ENCODE assay signal across 10 cellular contexts in genomic region chr16:69848635-69849545, GRCh38.
DNase-seq lines count a peak whose midpoint lies in the region; ATAC-seq, FAIRE-seq and TF ChIP-seq lines count a peak whose summit lies in the region.
"Had no signal": no experiment of that assay in that cellular context is flagged by ENCODE, and none has a peak within 500 bp of the region (broad histone marks: within the 10 kb centered on the region; RNA-seq: fewer than 3 reads in every experiment).

No MANE protein-coding gene starts in this region.

- no peaks in the 10 kb centered on the region for H3K27me3 ChIP-seq in right lobe of liver

- 51% methylated on average over 7 of the region's 8 CpGs for WGBS in right lobe of liver (ENCODE audit: insufficient coverage, low coverage, low lambda C conversion rate, missing lambda C conversion rate)

- H3K36me3 Mint-ChIP-seq in activated CD8-positive, alpha-beta T cell treated with anti-CD3 and anti-CD28 coated beads, Interleukin-2, amount 10 ng/mL, durations not matched to agents 7 days and 5 days (ENCODE audit: low read depth): peaks cover 10% of the 10 kb centered on the region

- CTCF ChIA-PET in activated CD8-positive, alpha-beta T cell treated with anti-CD3 and anti-CD28 coated beads, Interleukin-2, amount 10 ng/mL, durations not matched to agents 7 days and 5 days (lab: Charles Lee): no interaction called here

- POLR2A ChIA-PET in activated CD8-positive, alpha-beta T cell treated with anti-CD3 and anti-CD28 coated beads, Interleukin-2, amount 10 ng/mL, durations not matched to agents 7 days and 5 days (lab: Charles Lee): interaction anchor here (0.5 kb wide), 1 partner anchor 11 kb away, joined by 3 read pairs; no protein-coding TSS in a partner anchor

- no peaks in the 10 kb centered on the region for H3K9me3 Mint-ChIP-seq in activated CD8-positive, alpha-beta T cell treated with anti-CD3 and anti-CD28 coated beads, Interleukin-2, amount 10 ng/mL, durations not matched to agents 7 days and 5 days (ENCODE audit: insufficient read depth)

- peaks cover 2% of the 10 kb centered on the region for H3K4me1 Mint-ChIP-seq in activated CD8-positive, alpha-beta T cell treated with anti-CD3 and anti-CD28 coated beads, Interleukin-2, amount 10 ng/mL, durations not matched to agents 7 days and 5 days (ENCODE audit: low read depth)

- peak overlapping the region in 1 of 3 donors; percentile 8 for H3K27ac ChIP-seq in right lobe of liver

- no peak overlapping the region for H3K4me3 ChIP-seq in right lobe of liver

- FAIRE-seq in HTR-8/SVneo (lab: Jason Lieb, UNC): no peak

- no peak for TF ChIP-seq POLR2A in right lobe of liver (IDR thresholded peaks at IDR 0.05)

- intact Hi-C loops in right lobe of liver (cut with DNase I): no loop called here

- no peaks in the 10 kb centered on the region for H3K27me3 Mint-ChIP-seq in activated CD8-positive, alpha-beta T cell treated with anti-CD3 and anti-CD28 coated beads, Interleukin-2, amount 10 ng/mL, durations not matched to agents 7 days and 5 days (ENCODE audit: low read depth)
- H3K27me3 Mint-ChIP-seq: activated naive CD8-positive, alpha-beta T cell had no signal

- H3K4me3 Mint-ChIP-seq in activated CD8-positive, alpha-beta T cell treated with anti-CD3 and anti-CD28 coated beads, Interleukin-2, amount 10 ng/mL, durations not matched to agents 7 days and 5 days: no peak overlapping the region
- H3K4me3 Mint-ChIP-seq: activated naive CD8-positive, alpha-beta T cell had no signal

- no peaks in the 10 kb centered on the region for H3K4me1 ChIP-seq in right lobe of liver

- H3K27ac Mint-ChIP-seq in activated CD8-positive, alpha-beta T cell treated with anti-CD3 and anti-CD28 coated beads, Interleukin-2, amount 10 ng/mL, durations not matched to agents 7 days and 5 days: no peak overlapping the region
- H3K27ac Mint-ChIP-seq: activated naive CD8-positive, alpha-beta T cell had no signal

- no peaks in the 10 kb centered on the region for H3K9me3 ChIP-seq in right lobe of liver

- H3K36me3 ChIP-seq in right lobe of liver: no peaks in the 10 kb centered on the region

- DNase-seq in HTR-8/SVneo (ENCODE audit: insufficient read length, low spot score) (peak; percentile 23), dedifferentiated amniotic fluid mesenchymal stem cell (ENCODE audit: extremely low spot score) (peak; percentile 81), right lobe of liver (peak in 2 of 3 donors; percentile 62), superior temporal gyrus (ENCODE audit: extremely low spot score) (peak; percentile 49), NOMO-1 treated with DMSO at 0.1 percent for 48 hours (lab: John Stamatoyannopoulos, UW; ENCODE audit: unreplicated experiment) (no peak)
- no peak for DNase-seq in activated CD4-positive, alpha-beta T cell treated with anti-CD3 and anti-CD28 coated beads, Interleukin-2, amount 50 U/mL, for 1 hour
- no peak for DNase-seq in activated CD8-positive, alpha-beta T cell treated with anti-CD3 and anti-CD28 coated beads, Interleukin-2, amount 10 ng/mL, durations not matched to agents 7 days and 5 days
- DNase-seq: NCI-H2171 had no signal

- ATAC-seq in right lobe of liver (peak; percentile 81 to 94 (median 92)), HG02852 (IDR thresholded peaks at IDR 0.05; ENCODE audit: unreplicated experiment) (no peak)
- ATAC-seq in activated CD8-positive, alpha-beta T cell treated with anti-CD3 and anti-CD28 coated beads, Interleukin-2, amount 10 ng/mL, durations not matched to agents 7 days and 5 days: no peak

- no peak for TF ChIP-seq CTCF in right lobe of liver (IDR thresholded peaks at IDR 0.05)

Comparison
In these comparisons a context has a peak if more than half of its experiments do, and no peak if none do; other contexts are left out.
1. DNase-seq: peak in HTR-8/SVneo (single experiment), dedifferentiated amniotic fluid mesenchymal stem cell (single experiment), right lobe of liver (2 of 3) and superior temporal gyrus (single experiment); none in activated CD4-positive, alpha-beta T cell treated with anti-CD3 and anti-CD28 coated beads, Interleukin-2, amount 50 U/mL, for 1 hour (single experiment), activated CD8-positive, alpha-beta T cell treated with anti-CD3 and anti-CD28 coated beads, Interleukin-2, amount 10 ng/mL, durations not matched to agents 7 days and 5 days (single experiment) and NOMO-1 treated with DMSO at 0.1 percent for 48 hours (single experiment).
2. ATAC-seq: peak in right lobe of liver (4 of 4); none in HG02852 (single experiment) and activated CD8-positive, alpha-beta T cell treated with anti-CD3 and anti-CD28 coated beads, Interleukin-2, amount 10 ng/mL, durations not matched to agents 7 days and 5 days (single experiment).